19 cellular contexts compared by ENCODE assay signal in the genomic region with DNA sequence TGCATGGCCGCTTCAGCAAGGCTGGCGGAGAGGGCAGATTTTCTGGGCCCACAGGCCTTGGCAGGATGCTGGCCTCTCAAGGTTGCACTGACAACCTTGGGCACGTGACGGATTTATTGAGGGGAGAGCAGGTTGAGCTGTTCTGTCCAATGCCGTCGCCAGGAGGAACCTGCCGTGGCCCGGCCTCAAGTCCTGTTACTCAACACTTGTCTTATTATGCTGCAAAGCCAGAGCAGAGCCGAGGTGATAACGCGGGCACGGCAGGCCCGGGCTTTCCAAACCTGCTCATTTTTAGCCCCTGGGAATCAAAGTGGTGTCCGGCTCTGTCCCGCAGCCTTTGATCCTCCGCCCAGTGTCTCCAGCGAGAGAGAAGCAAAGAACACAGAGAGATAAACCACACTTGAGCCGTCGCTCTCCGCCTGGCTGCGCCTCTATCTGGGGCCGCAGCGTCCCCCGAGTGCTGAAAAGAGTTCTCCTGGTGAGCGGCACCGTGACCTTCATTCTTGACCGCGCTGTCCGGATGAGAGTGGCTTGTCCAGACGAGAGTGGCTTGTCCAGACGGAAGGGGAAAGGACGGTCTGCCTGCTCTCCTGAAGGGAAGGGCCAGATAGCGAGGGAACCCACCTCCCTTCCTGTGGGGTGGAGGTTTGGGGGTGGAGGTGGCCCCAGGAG.
"Had no signal": no experiment of that assay in that cellular context is flagged by ENCODE, and none has a peak within 500 bp of the region (broad histone marks: within the 10 kb centered on the region; RNA-seq: fewer than 3 reads in every experiment).

No MANE protein-coding gene starts in this region.

- FAIRE-seq: endometrium, TTC549 had no signal

- H3K9me3 Mint-ChIP-seq: activated naive CD8-positive, alpha-beta T cell treated with anti-CD3 and anti-CD28 coated beads, Interleukin-2, amount 10 ng/mL, durations not matched to agents 7 days and 5 days; mesothelial cell of epicardium; nephron progenitor cell; stimulated activated memory B cell treated with anti-CD40 and anti-IgM and Interleukin-4, amounts not matched to agents 10 μg/mL and 1 μg/mL and 100 μg/mL, for 72 hours; T-helper 2 cell treated with Interferon-gamma antibody and Interleukin-4, amounts not matched to agents 5 μg/mL and 100 μg/mL, for 36 hours had no signal

- H3K36me3 Mint-ChIP-seq: activated naive CD8-positive, alpha-beta T cell treated with anti-CD3 and anti-CD28 coated beads, Interleukin-2, amount 10 ng/mL, durations not matched to agents 7 days and 5 days; mesothelial cell of epicardium; stimulated activated memory B cell treated with anti-CD40 and anti-IgM and Interleukin-4, amounts not matched to agents 10 μg/mL and 1 μg/mL and 100 μg/mL, for 72 hours had no signal

- H3K4me3 Mint-ChIP-seq: activated naive CD8-positive, alpha-beta T cell treated with anti-CD3 and anti-CD28 coated beads, Interleukin-2, amount 10 ng/mL, durations not matched to agents 7 days and 5 days; mesothelial cell of epicardium; nephron progenitor cell; stimulated activated memory B cell treated with anti-CD40 and anti-IgM and Interleukin-4, amounts not matched to agents 10 μg/mL and 1 μg/mL and 100 μg/mL, for 72 hours; T-helper 2 cell treated with Interferon-gamma antibody and Interleukin-4, amounts not matched to agents 5 μg/mL and 100 μg/mL, for 36 hours had no signal

- H3K4me1 Mint-ChIP-seq: activated naive CD8-positive, alpha-beta T cell treated with anti-CD3 and anti-CD28 coated beads, Interleukin-2, amount 10 ng/mL, durations not matched to agents 7 days and 5 days; mesothelial cell of epicardium; stimulated activated memory B cell treated with anti-CD40 and anti-IgM and Interleukin-4, amounts not matched to agents 10 μg/mL and 1 μg/mL and 100 μg/mL, for 72 hours had no signal

- ATAC-seq: gastrocnemius medialis; stimulated activated memory B cell treated with anti-CD40 and anti-IgM and Interleukin-4, amounts not matched to agents 10 μg/mL and 1 μg/mL and 100 μg/mL, for 72 hours had no signal

- DNase-seq: activated CD4-positive, alpha-beta T cell treated with anti-CD3 and anti-CD28 coated beads, Interleukin-2, amount 50 U/mL, for 4 hours; activated naive CD4-positive, alpha-beta T cell; activated naive CD8-positive, alpha-beta T cell treated with anti-CD3 and anti-CD28 coated beads, Interleukin-2, amount 10 ng/mL, durations not matched to agents 7 days and 5 days; amygdala; brain microvascular endothelial cell; gastrocnemius medialis; head of caudate nucleus; nephron progenitor cell; sigmoid colon; spleen; stimulated activated CD4-positive, alpha-beta T cell treated with anti-CD3 and anti-CD28 coated beads, Interleukin-4, amount 100 ng/mL, for 4 hours; testis had no signal

- H3K27me3 ChIP-seq: brain microvascular endothelial cell, testis had no signal

- H3K36me3 ChIP-seq: brain microvascular endothelial cell, gastrocnemius medialis, sigmoid colon, spleen had no signal

- H3K9me3 ChIP-seq: gastrocnemius medialis, sigmoid colon, spleen, testis had no signal

- H3K27me3 Mint-ChIP-seq: activated naive CD8-positive, alpha-beta T cell treated with anti-CD3 and anti-CD28 coated beads, Interleukin-2, amount 10 ng/mL, durations not matched to agents 7 days and 5 days had no signal

- H3K27ac Mint-ChIP-seq: activated naive CD8-positive, alpha-beta T cell treated with anti-CD3 and anti-CD28 coated beads, Interleukin-2, amount 10 ng/mL, durations not matched to agents 7 days and 5 days; mesothelial cell of epicardium; nephron progenitor cell; stimulated activated memory B cell treated with anti-CD40 and anti-IgM and Interleukin-4, amounts not matched to agents 10 μg/mL and 1 μg/mL and 100 μg/mL, for 72 hours; T-helper 2 cell treated with Interferon-gamma antibody and Interleukin-4, amounts not matched to agents 5 μg/mL and 100 μg/mL, for 36 hours had no signal

- H3K27ac ChIP-seq: brain microvascular endothelial cell, coronary artery, gastrocnemius medialis, sigmoid colon, SK-N-MC, spleen, testis had no signal

- H3K4me1 ChIP-seq: gastrocnemius medialis, sigmoid colon, spleen, testis had no signal

- H3K4me3 ChIP-seq: coronary artery, gastrocnemius medialis, sigmoid colon, SK-N-MC, spleen, testis had no signal
